Comparison of ENCODE assay signal across 19 cellular contexts in the genomic region with DNA sequence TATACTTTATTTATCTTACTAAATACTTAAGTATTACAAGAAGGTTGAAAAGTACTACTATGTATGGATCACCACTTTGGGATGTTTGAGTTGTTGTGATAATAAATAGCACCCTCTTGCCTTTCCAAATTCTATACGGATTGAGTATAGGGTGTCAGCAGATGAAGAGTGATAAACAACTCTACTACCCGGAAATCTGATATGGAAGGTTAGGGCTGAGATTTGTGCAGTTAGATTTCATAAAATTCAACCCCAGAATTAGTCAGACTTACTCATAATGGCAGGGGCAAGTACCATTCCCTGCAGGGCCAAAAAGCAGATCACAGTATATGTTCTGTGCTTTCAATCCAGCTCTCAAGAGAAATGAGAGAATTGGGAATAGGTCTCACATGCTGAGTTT.
A peak's percentile ranks its signal among the peaks of the same experiment; 100 is the strongest.
DNase-seq lines count a peak whose midpoint lies in the region; ATAC-seq, FAIRE-seq and TF ChIP-seq lines count a peak whose summit lies in the region.
"Had no signal": no experiment of that assay in that cellular context is flagged by ENCODE, and none has a peak within 500 bp of the region (broad histone marks: within the 10 kb centered on the region; RNA-seq: fewer than 3 reads in every experiment).

No MANE protein-coding gene starts in this region.

- 0% methylated on average over 2 of the region's 2 CpGs for WGBS in HepG2 (ENCODE audit: low lambda C conversion rate)

- no peaks in the 10 kb centered on the region for H3K27me3 Mint-ChIP-seq in Caco-2 (ENCODE audit: insufficient read depth, unreplicated experiment)

- H3K27me3 ChIP-seq in ACC112 (ENCODE audit: insufficient read depth, low read length) (no peaks in the 10 kb centered on the region), RWPE2 (ENCODE audit: insufficient read depth, poor library complexity, severe bottlenecking) (no peaks in the 10 kb centered on the region), foreskin keratinocyte (no peaks in the 10 kb centered on the region), HepG2 (ENCODE audit: control insufficient read depth in 1 of 2, insufficient read depth in 2 of 2, low read length in 2 of 2) (no peaks in the 10 kb centered on the region), Caco-2 (replicated peaks; ENCODE audit: control insufficient read depth, insufficient read depth, low read length) (no peaks in the 10 kb centered on the region)
- H3K27me3 ChIP-seq: BLaER1, SJSA1 had no signal

- TF ChIP-seq RAD21 in HepG2 (CRISPR knock-in tag; IDR thresholded peaks at IDR 0.05) = no peak

- H3K4me1 ChIP-seq in ACC112 (ENCODE audit: control insufficient read depth, insufficient read depth, low read length, unreplicated experiment) = peaks cover 16% of the 10 kb centered on the region
- peaks cover 12% of the 10 kb centered on the region for H3K4me1 ChIP-seq in RWPE2 (ENCODE audit: insufficient read depth, poor library complexity, severe bottlenecking)
- peaks cover 21% of the 10 kb centered on the region for H3K4me1 ChIP-seq in foreskin keratinocyte
- H3K4me1 ChIP-seq in HepG2 (ENCODE audit: insufficient read depth, low read length) = no peaks in the 10 kb centered on the region
- H3K4me1 ChIP-seq in Caco-2 = no peaks in the 10 kb centered on the region
- H3K4me1 ChIP-seq: BLaER1, HAP-1, SJSA1 had no signal

- intact Hi-C loops in HepG2 (cut with micrococcal nuclease; ENCODE audit: unreplicated experiment) (no loop called here), Caco-2 (cut with micrococcal nuclease; ENCODE audit: unreplicated experiment) (no loop called here)

- TF ChIP-seq CTCF in RWPE2 (IDR thresholded peaks at IDR 0.05; ENCODE audit: poor library complexity, severe bottlenecking) = no peak
- TF ChIP-seq CTCF in foreskin keratinocyte (conservative IDR thresholded peaks at IDR 0.05) = no peak
- TF ChIP-seq CTCF in HepG2 (CRISPR knock-in tag; IDR thresholded peaks at IDR 0.05) = no peak
- no peak for TF ChIP-seq CTCF in Caco-2 (IDR thresholded peaks at IDR 0.05; ENCODE audit: insufficient read depth in 1 of 2, low read depth in 1 of 2, low read length in 1 of 2, severe bottlenecking in 1 of 2, unreplicated experiment in 1 of 2)

- H3K4me3 ChIP-seq in ACC112 (ENCODE audit: low read depth, low read length) = no peak overlapping the region
- H3K4me3 ChIP-seq in RWPE2 (ENCODE audit: severe bottlenecking) = no peak overlapping the region
- H3K4me3 ChIP-seq in HepG2 (replicated peaks in 1 of 3; ENCODE audit: insufficient read depth in 1 of 3, low read depth in 2 of 3, low read length in 3 of 3) = no peak overlapping the region
- H3K4me3 ChIP-seq in Caco-2 (ENCODE audit: low read depth, low read length) = no peak overlapping the region
- H3K4me3 ChIP-seq: BLaER1, HAP-1, SJSA1 had no signal

- H3K9ac ChIP-seq in HepG2 (ENCODE audit: insufficient read depth, low read depth, low read length) = no peak overlapping the region
- H3K9ac ChIP-seq: BLaER1 had no signal

- H3K9me3 ChIP-seq in RWPE2 (ENCODE audit: severe bottlenecking) (no peaks in the 10 kb centered on the region), HepG2 (ENCODE audit: low read length) (peaks cover 66% of the 10 kb centered on the region), Caco-2 (no peaks in the 10 kb centered on the region)
- H3K9me3 ChIP-seq: HAP-1, SJSA1 had no signal

- H3K36me3 ChIP-seq in ACC112 (ENCODE audit: insufficient read depth, low read length) (no peaks in the 10 kb centered on the region), RWPE2 (ENCODE audit: low read depth) (no peaks in the 10 kb centered on the region), HepG2 (replicated peaks in 1 of 2; ENCODE audit: control insufficient read depth in 1 of 2, insufficient read depth in 2 of 2, low read length in 2 of 2) (no peaks in the 10 kb centered on the region), Caco-2 (ENCODE audit: control insufficient read depth, insufficient read depth, low read length) (no peaks in the 10 kb centered on the region)
- H3K36me3 ChIP-seq: BLaER1, HAP-1, SJSA1 had no signal

- H3K4me2 ChIP-seq in HepG2 (ENCODE audit: low read depth, low read length) = no peak overlapping the region
- H3K4me2 ChIP-seq: BLaER1 had no signal

- POLR2A ChIA-PET in HepG2 (lab: Yijun Ruan, JAX) (no interaction called here), Caco-2 (lab: Charles Lee) (no interaction called here)

- ATAC-seq in RWPE2 (ENCODE audit: low read depth) (peak; percentile 33; the same call in 1 of the 3 replicates), foreskin keratinocyte (peak; percentile 44), HepG2 (no peak)
- ATAC-seq: CD8-positive, alpha-beta T cell had no signal

- no peaks in the 10 kb centered on the region for H3K79me2 ChIP-seq in ACC112 (ENCODE audit: control insufficient read depth, insufficient read depth, low read length, unreplicated experiment)
- H3K79me2 ChIP-seq in HepG2 (ENCODE audit: insufficient read depth, low read length) = no peaks in the 10 kb centered on the region

- H3K27ac ChIP-seq in ACC112 (ENCODE audit: low read depth, low read length) (peak overlapping the region; percentile 32; the same call in 1 of the 2 replicates), RWPE2 (ENCODE audit: poor library complexity, severe bottlenecking) (no peak overlapping the region), foreskin keratinocyte (no peak overlapping the region), HepG2 (ENCODE audit: extremely low read length, insufficient read depth, low read length) (no peak overlapping the region)
- H3K27ac ChIP-seq: BLaER1, SJSA1 had no signal

- no peak for TF ChIP-seq EP300 in HepG2 (IDR thresholded peaks at IDR 0.05; ENCODE audit: low read depth in 2 of 2, low read length in 2 of 2)
- no peak for TF ChIP-seq EP300 in HepG2 (CRISPR knock-in tag; IDR thresholded peaks at IDR 0.05; ENCODE audit: borderline replicate concordance)

- no peak for TF ChIP-seq POLR2A in HepG2 (IDR thresholded peaks at IDR 0.05; ENCODE audit: insufficient read depth in 1 of 2, low read depth in 2 of 2, low read length in 2 of 2)
- no peak for TF ChIP-seq POLR2A in GM12892 (IDR thresholded peaks at IDR 0.05; ENCODE audit: low read depth, low read length)

- H2AFZ ChIP-seq in ACC112 (ENCODE audit: low read length, unreplicated experiment) (no peak overlapping the region), HepG2 (ENCODE audit: low read length) (no peak overlapping the region)

- H3K4me3 Mint-ChIP-seq in Caco-2 (ENCODE audit: unreplicated experiment) = no peak overlapping the region
- H3K4me3 Mint-ChIP-seq: CD8-positive, alpha-beta T cell had no signal

- H4K20me1 ChIP-seq in HepG2 (ENCODE audit: insufficient read depth, low read length) = no peaks in the 10 kb centered on the region
- H4K20me1 ChIP-seq: BLaER1 had no signal

- no peaks in the 10 kb centered on the region for H3K36me3 Mint-ChIP-seq in Caco-2 (ENCODE audit: insufficient read depth, unreplicated experiment)
- H3K36me3 Mint-ChIP-seq: CD8-positive, alpha-beta T cell had no signal

- BruUV-seq in HepG2 (replicated peaks; lab: Mats Ljungman, UMichigan) = no TSS peak
- BruUV-seq in Caco-2 (replicated peaks; lab: Mats Ljungman, UMichigan) = no TSS peak

- CTCF ChIA-PET in HepG2 (lab: Yijun Ruan, JAX; ENCODE audit: low intra/inter-chr PET ratio, low total read pairs) = no interaction called here
- CTCF ChIA-PET in Caco-2 (lab: Charles Lee) = no interaction called here

- no peaks in the 10 kb centered on the region for H3K4me1 Mint-ChIP-seq in Caco-2 (ENCODE audit: low read depth, unreplicated experiment)

- FAIRE-seq in HepG2 (lab: Jason Lieb, UNC) (no peak), GM12892 (lab: Jason Lieb, UNC) (no peak)

- in situ Hi-C loops in HepG2 (cut with HindIII; ENCODE audit: extremely low pct_ligation_motif_present, low pct_unique_long_range_greater_than_20kb) = no loop called here

- DNase-seq in HPDE6-E6E7 (ENCODE audit: extremely low spot score) (peak; percentile 12), RWPE2 (ENCODE audit: low spot score) (no peak), foreskin keratinocyte (peak; percentile 16 to 50), HepG2 (ENCODE audit: low spot score) (no peak), SIG-M5 treated with dmso at 0.1 percent for 504 hours (lab: John Stamatoyannopoulos, UW; ENCODE audit: unreplicated experiment) (no peak), Caco-2 (no peak), GM12892 (ENCODE audit: insufficient read length) (no peak)
- DNase-seq: 8988T; CD8-positive, alpha-beta T cell; DMS53; KG1; NCI-H1417; NCI-H187 treated with DMSO at 0.1 percent for 48 hours; NCI-H226; NCI-H526 had no signal

- no peak overlapping the region for H3K27ac Mint-ChIP-seq in Caco-2 (ENCODE audit: unreplicated experiment)
- H3K27ac Mint-ChIP-seq: CD8-positive, alpha-beta T cell had no signal

- peaks cover 9% of the 10 kb centered on the region for H3K9me3 Mint-ChIP-seq in Caco-2 (ENCODE audit: unreplicated experiment)

TF ChIP-seq in HepG2, 621 proteins besides CTCF, POLR2A, EP300 and RAD21 (continues in another document):
- TF ChIP-seq, protein P1, sequence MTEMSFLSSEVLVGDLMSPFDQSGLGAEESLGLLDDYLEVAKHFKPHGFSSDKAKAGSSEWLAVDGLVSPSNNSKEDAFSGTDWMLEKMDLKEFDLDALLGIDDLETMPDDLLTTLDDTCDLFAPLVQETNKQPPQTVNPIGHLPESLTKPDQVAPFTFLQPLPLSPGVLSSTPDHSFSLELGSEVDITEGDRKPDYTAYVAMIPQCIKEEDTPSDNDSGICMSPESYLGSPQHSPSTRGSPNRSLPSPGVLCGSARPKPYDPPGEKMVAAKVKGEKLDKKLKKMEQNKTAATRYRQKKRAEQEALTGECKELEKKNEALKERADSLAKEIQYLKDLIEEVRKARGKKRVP (CRISPR knock-in tag; IDR thresholded peaks at IDR 0.05) = no peak
- TF ChIP-seq KDM5B (CRISPR knock-in tag; IDR thresholded peaks at IDR 0.05; ENCODE audit: borderline replicate concordance) (no peak), STAT5B (CRISPR knock-in tag; IDR thresholded peaks at IDR 0.05) (no peak), ZBTB7B (CRISPR knock-in tag; IDR thresholded peaks at IDR 0.05) (no peak), EZH2 (conservative IDR thresholded peaks at IDR 0.05; ENCODE audit: low read depth, low read length) (no peak), ZMYM3 (CRISPR knock-in tag; IDR thresholded peaks at IDR 0.05) (no peak)

Comparison
In these comparisons a context has a peak if more than half of its experiments do, and no peak if none do; other contexts are left out.
1. DNase-seq: peak in HPDE6-E6E7 (single experiment) and foreskin keratinocyte (2 of 2); none in RWPE2 (single experiment), HepG2 (single experiment), SIG-M5 treated with dmso at 0.1 percent for 504 hours (single experiment), Caco-2 (0 of 2) and GM12892 (single experiment).